38 cellular contexts compared by ENCODE assay signal in genomic region chr10:112025228-112025627, GRCh38.
"Had no signal": no experiment of that assay in that cellular context is flagged by ENCODE, and none has a peak within 500 bp of the region (broad histone marks: within the 10 kb centered on the region; RNA-seq: fewer than 3 reads in every experiment).

No MANE protein-coding gene starts in this region.

- H3K4me1 Mint-ChIP-seq: activated naive CD4-positive, alpha-beta T cell treated with anti-CD3 and anti-CD28 coated beads, Interleukin-2, amount 10 ng/mL, durations not matched to agents 7 days and 5 days; activated naive CD4-positive, alpha-beta T cell treated with anti-CD3 and anti-CD28 coated beads, Interleukin-2, amount 50 U/mL, for 24 hours; activated naive CD8-positive, alpha-beta T cell treated with anti-CD3 and anti-CD28 coated beads for 36 hours; activated naive CD8-positive, alpha-beta T cell treated with anti-CD3 and anti-CD28 coated beads, Interleukin-2, amount 10 ng/mL, durations not matched to agents 7 days and 5 days; activated naive CD8-positive, alpha-beta T cell treated with anti-CD3 and anti-CD28 coated beads, Interleukin-2, amount 50 U/mL, for 24 hours; activated T-helper 17 cell treated with anti-CD3 and anti-CD28 coated beads, Interleukin-2, amount 50 U/mL, for 72 hours; central memory CD8-positive, alpha-beta T cell had no signal

- H3K27me3 ChIP-seq: adrenal gland, ascending aorta, body of pancreas, brain microvascular endothelial cell, breast epithelium, cardiac muscle cell had no signal

- H3K36me3 Mint-ChIP-seq: activated naive CD4-positive, alpha-beta T cell treated with anti-CD3 and anti-CD28 coated beads, Interleukin-2, amount 10 ng/mL, durations not matched to agents 7 days and 5 days; activated naive CD4-positive, alpha-beta T cell treated with anti-CD3 and anti-CD28 coated beads, Interleukin-2, amount 50 U/mL, for 24 hours; activated naive CD8-positive, alpha-beta T cell; activated naive CD8-positive, alpha-beta T cell treated with anti-CD3 and anti-CD28 coated beads for 36 hours; activated naive CD8-positive, alpha-beta T cell treated with anti-CD3 and anti-CD28 coated beads, Interleukin-2, amount 10 ng/mL, durations not matched to agents 7 days and 5 days; brain had no signal

- H3K9me3 Mint-ChIP-seq: activated naive CD4-positive, alpha-beta T cell treated with anti-CD3 and anti-CD28 coated beads, Interleukin-2, amount 50 U/mL, for 24 hours; activated T-helper 2 cell treated with anti-CD3 and anti-CD28 coated beads, Interferon-gamma antibody, Interleukin-2, Interleukin-4, amounts not matched to agents 10 μg/mL and 5 μg/mL and 100 μg/mL, durations not matched to agents 14 hours and 24 hours and 36 hours had no signal

- H3K27ac ChIP-seq: adrenal gland, ascending aorta, body of pancreas, brain microvascular endothelial cell, breast epithelium, cardiac muscle cell had no signal

- H3K4me1 ChIP-seq: adrenal gland, ascending aorta, body of pancreas, breast epithelium had no signal

- H3K9me3 ChIP-seq: ascending aorta had no signal

- H3K27ac Mint-ChIP-seq: activated naive CD4-positive, alpha-beta T cell treated with anti-CD3 and anti-CD28 coated beads for 36 hours; activated naive CD4-positive, alpha-beta T cell treated with anti-CD3 and anti-CD28 coated beads, Interleukin-2, amount 10 ng/mL, durations not matched to agents 7 days and 5 days; activated naive CD4-positive, alpha-beta T cell treated with anti-CD3 and anti-CD28 coated beads, Interleukin-2, amount 50 U/mL, for 24 hours; activated naive CD4-positive, alpha-beta T cell treated with anti-CD3 and anti-CD28 coated beads, Interleukin-2, amount 50 U/mL, for 72 hours; activated naive CD8-positive, alpha-beta T cell; activated naive CD8-positive, alpha-beta T cell treated with anti-CD3 and anti-CD28 coated beads for 36 hours; activated naive CD8-positive, alpha-beta T cell treated with anti-CD3 and anti-CD28 coated beads, Interleukin-2, amount 10 ng/mL, durations not matched to agents 7 days and 5 days; activated naive CD8-positive, alpha-beta T cell treated with anti-CD3 and anti-CD28 coated beads, Interleukin-2, amount 50 U/mL, for 24 hours; activated T-cell treated with anti-CD3 and anti-CD28 coated beads, Interleukin-2, amount 50 U/mL, for 24 hours; activated T-cell treated with anti-CD3 and anti-CD28 coated beads, Interleukin-2, amount 50 U/mL, for 72 hours; activated T-helper 1 cell treated with anti-CD3 and anti-CD28 coated beads, Interleukin-12 subunit alpha, Interleukin-12 subunit beta, Interleukin-2, Interleukin-4 antibody, amounts not matched to agents 30 ng/mL and 10 ng/mL and 1 ng/mL, durations not matched to agents 14 hours and 24 hours and 36 hours; activated T-helper 17 cell treated with anti-CD3 and anti-CD28 coated beads, Interleukin-2, amount 50 U/mL, for 72 hours; activated T-helper 2 cell treated with anti-CD3 and anti-CD28 coated beads, Interferon-gamma antibody, Interleukin-2, Interleukin-4, amounts not matched to agents 10 μg/mL and 5 μg/mL and 100 μg/mL, durations not matched to agents 14 hours and 24 hours and 36 hours; brain had no signal

- H3K27me3 Mint-ChIP-seq: activated naive CD4-positive, alpha-beta T cell treated with anti-CD3 and anti-CD28 coated beads, Interleukin-2, amount 10 ng/mL, durations not matched to agents 7 days and 5 days; activated naive CD4-positive, alpha-beta T cell treated with anti-CD3 and anti-CD28 coated beads, Interleukin-2, amount 50 U/mL, for 24 hours; activated naive CD8-positive, alpha-beta T cell treated with anti-CD3 and anti-CD28 coated beads, Interleukin-2, amount 10 ng/mL, durations not matched to agents 7 days and 5 days; activated naive CD8-positive, alpha-beta T cell treated with anti-CD3 and anti-CD28 coated beads, Interleukin-2, amount 50 U/mL, for 24 hours; activated T-cell treated with anti-CD3 and anti-CD28 coated beads, Interleukin-2, amount 50 U/mL, for 24 hours; activated T-helper 17 cell treated with anti-CD3 and anti-CD28 coated beads, Interleukin-2, amount 50 U/mL, for 72 hours had no signal

- DNase-seq: activated effector memory CD4-positive, alpha-beta T cell treated with anti-CD3 and anti-CD28 coated beads, Interleukin-2, amount 50 U/mL, for 16 hours; activated effector memory CD4-positive, alpha-beta T cell treated with Interleukin-2 at 50 U/mL for 16 hours; activated gamma-delta T cell; activated gamma-delta T cell treated with Interleukin-2 at 50 U/mL for 16 hours; activated naive CD4-positive, alpha-beta T cell; activated naive CD4-positive, alpha-beta T cell treated with anti-CD3 and anti-CD28 coated beads for 36 hours; activated naive CD4-positive, alpha-beta T cell treated with anti-CD3 and anti-CD28 coated beads, Interleukin-2, amount 10 ng/mL, durations not matched to agents 7 days and 5 days; activated naive CD4-positive, alpha-beta T cell treated with anti-CD3 and anti-CD28 coated beads, Interleukin-2, amount 50 U/mL, for 16 hours; activated naive CD4-positive, alpha-beta T cell treated with Interleukin-2 at 50 U/mL for 16 hours; activated naive CD8-positive, alpha-beta T cell treated with anti-CD3 and anti-CD28 coated beads for 36 hours; activated naive CD8-positive, alpha-beta T cell treated with anti-CD3 and anti-CD28 coated beads, Interleukin-2, amount 10 ng/mL, durations not matched to agents 7 days and 5 days; activated naive CD8-positive, alpha-beta T cell treated with anti-CD3 and anti-CD28 coated beads, Interleukin-2, amount 50 U/mL, for 24 hours; activated T-cell treated with anti-CD3 and anti-CD28 coated beads, Interleukin-2, amount 50 U/mL, for 1 hour; activated T-cell treated with anti-CD3 and anti-CD28 coated beads, Interleukin-2, amount 50 U/mL, for 24 hours; activated T-cell treated with anti-CD3 and anti-CD28 coated beads, Interleukin-2, amount 50 U/mL, for 4 hours; activated T-cell treated with anti-CD3 and anti-CD28 coated beads, Interleukin-2, amount 50 U/mL, for 48 hours; activated T-cell treated with anti-CD3 and anti-CD28 coated beads, Interleukin-2, amount 50 U/mL, for 72 hours; adrenal gland; amniotic stem cell; amygdala; anterior cingulate cortex; aorta; body of pancreas; brain microvascular endothelial cell; caudate nucleus; central memory CD4-positive, alpha-beta T cell; cerebellar nuclear complex had no signal

- H3K4me3 ChIP-seq: adrenal gland, ascending aorta, body of pancreas, breast epithelium, cardiac muscle cell had no signal

- H3K36me3 ChIP-seq: adrenal gland, ascending aorta, brain microvascular endothelial cell, breast epithelium, cardiac muscle cell had no signal

- H3K4me3 Mint-ChIP-seq: activated naive CD4-positive, alpha-beta T cell treated with anti-CD3 and anti-CD28 coated beads for 36 hours; activated naive CD4-positive, alpha-beta T cell treated with anti-CD3 and anti-CD28 coated beads, Interleukin-2, amount 10 ng/mL, durations not matched to agents 7 days and 5 days; activated naive CD4-positive, alpha-beta T cell treated with anti-CD3 and anti-CD28 coated beads, Interleukin-2, amount 50 U/mL, for 24 hours; activated naive CD8-positive, alpha-beta T cell; activated naive CD8-positive, alpha-beta T cell treated with anti-CD3 and anti-CD28 coated beads for 36 hours; activated naive CD8-positive, alpha-beta T cell treated with anti-CD3 and anti-CD28 coated beads, Interleukin-2, amount 10 ng/mL, durations not matched to agents 7 days and 5 days; activated naive CD8-positive, alpha-beta T cell treated with anti-CD3 and anti-CD28 coated beads, Interleukin-2, amount 50 U/mL, for 24 hours; activated T-cell treated with anti-CD3 and anti-CD28 coated beads, Interleukin-2, amount 50 U/mL, for 24 hours; activated T-cell treated with anti-CD3 and anti-CD28 coated beads, Interleukin-2, amount 50 U/mL, for 4 hours; activated T-cell treated with anti-CD3 and anti-CD28 coated beads, Interleukin-2, amount 50 U/mL, for 72 hours; activated T-helper 1 cell treated with anti-CD3 and anti-CD28 coated beads, Interleukin-12 subunit alpha, Interleukin-12 subunit beta, Interleukin-2, Interleukin-4 antibody, amounts not matched to agents 30 ng/mL and 10 ng/mL and 1 ng/mL, durations not matched to agents 14 hours and 24 hours and 36 hours; activated T-helper 17 cell treated with anti-CD3 and anti-CD28 coated beads, Interleukin-2, amount 50 U/mL, for 72 hours; brain; central memory CD8-positive, alpha-beta T cell had no signal

- ATAC-seq: activated naive CD4-positive, alpha-beta T cell treated with anti-CD3 and anti-CD28 coated beads, Interleukin-2, amount 50 U/mL, for 72 hours; activated naive CD8-positive, alpha-beta T cell treated with anti-CD3 and anti-CD28 coated beads, Interleukin-2, amount 50 U/mL, for 24 hours; activated T-cell treated with anti-CD3 and anti-CD28 coated beads, Interleukin-2, amount 50 U/mL, for 4 hours; activated T-cell treated with anti-CD3 and anti-CD28 coated beads, Interleukin-2, amount 50 U/mL, for 72 hours; activated T-helper 17 cell treated with anti-CD3 and anti-CD28 coated beads, Interleukin-2, amount 50 U/mL, for 72 hours; body of pancreas had no signal
